In the genomic region with DNA sequence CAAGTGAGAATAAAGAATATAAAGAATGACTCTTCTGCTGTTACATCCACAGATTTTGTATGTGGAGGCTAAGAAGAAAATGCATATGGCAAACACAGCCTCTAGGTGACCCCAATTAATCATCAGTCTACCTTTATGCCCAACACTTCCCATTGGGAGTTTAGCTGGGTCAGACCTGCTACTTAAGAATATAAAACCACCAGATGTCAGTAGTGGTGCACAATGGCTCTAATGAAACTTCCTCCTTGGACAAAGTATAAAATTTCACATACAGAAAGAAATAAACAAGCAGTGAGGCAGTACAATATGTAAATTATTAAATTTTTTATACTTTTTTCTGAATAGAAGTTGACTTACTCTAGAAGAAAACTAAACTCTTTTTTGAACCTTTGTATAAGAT, we compare ENCODE assay signal across 14 cellular contexts.
A peak's percentile ranks its signal among the peaks of the same experiment; 100 is the strongest.
DNase-seq lines count a peak whose midpoint lies in the region; ATAC-seq, FAIRE-seq and TF ChIP-seq lines count a peak whose summit lies in the region.
"Had no signal": no experiment of that assay in that cellular context is flagged by ENCODE, and none has a peak within 500 bp of the region (broad histone marks: within the 10 kb centered on the region; RNA-seq: fewer than 3 reads in every experiment).

No MANE protein-coding gene starts in this region.

- H4K20me1 ChIP-seq in astrocyte (ENCODE audit: insufficient read depth, low read length): no peaks in the 10 kb centered on the region

- no peaks in the 10 kb centered on the region for H3K79me2 ChIP-seq in astrocyte (ENCODE audit: insufficient read depth, low read length)

- H3K27me3 Mint-ChIP-seq in astrocyte (ENCODE audit: low read depth, unreplicated experiment) (no peaks in the 10 kb centered on the region), endothelial cell (ENCODE audit: unreplicated experiment) (no peaks in the 10 kb centered on the region)
- H3K27me3 Mint-ChIP-seq: activated B cell treated with CpG ODN at 0.5 μM for 24 hours; activated naive CD8-positive, alpha-beta T cell treated with anti-CD3 and anti-CD28 coated beads, Interleukin-2, amount 50 U/mL, for 24 hours had no signal

- no peak overlapping the region for H2AFZ ChIP-seq in astrocyte (ENCODE audit: low read depth, low read length)

- peak; percentile 24 for TF ChIP-seq CTCF in astrocyte (IDR thresholded peaks at IDR 0.05; ENCODE audit: insufficient read depth, low read depth, low read length)
- TF ChIP-seq CTCF in lower lobe of right lung (IDR thresholded peaks at IDR 0.05): peak; percentile 26
- TF ChIP-seq CTCF in endothelial cell (IDR thresholded peaks at IDR 0.05; ENCODE audit: unreplicated experiment): no peak

- H3K27me3 ChIP-seq in astrocyte (ENCODE audit: insufficient read depth, low read length): no peaks in the 10 kb centered on the region
- no peaks in the 10 kb centered on the region for H3K27me3 ChIP-seq in lower lobe of right lung (ENCODE audit: low read depth)

- intact Hi-C loops in lower lobe of right lung (cut with DNase I): no loop called here

- H3K4me1 Mint-ChIP-seq in astrocyte (ENCODE audit: low read depth, unreplicated experiment) (no peaks in the 10 kb centered on the region), endothelial cell (ENCODE audit: unreplicated experiment) (no peaks in the 10 kb centered on the region)
- H3K4me1 Mint-ChIP-seq: activated B cell treated with CpG ODN at 0.5 μM for 24 hours; activated naive CD8-positive, alpha-beta T cell treated with anti-CD3 and anti-CD28 coated beads, Interleukin-2, amount 50 U/mL, for 24 hours; stimulated activated effector memory CD8-positive, alpha-beta T cell treated with anti-CD3 and anti-CD28 coated beads, Interleukin-12 subunit alpha, Interleukin-12 subunit beta, amount 100 ng/mL, for 72 hours had no signal

- H3K4me3 Mint-ChIP-seq in astrocyte (ENCODE audit: unreplicated experiment) (no peak overlapping the region), endothelial cell (ENCODE audit: unreplicated experiment) (no peak overlapping the region)
- H3K4me3 Mint-ChIP-seq: activated B cell treated with CpG ODN at 0.5 μM for 24 hours; activated naive CD8-positive, alpha-beta T cell treated with anti-CD3 and anti-CD28 coated beads, Interleukin-2, amount 50 U/mL, for 24 hours; stimulated activated effector memory CD8-positive, alpha-beta T cell treated with anti-CD3 and anti-CD28 coated beads, Interleukin-12 subunit alpha, Interleukin-12 subunit beta, amount 100 ng/mL, for 72 hours had no signal

- no peak overlapping the region for H3K4me2 ChIP-seq in astrocyte (ENCODE audit: low read length)

- H3K4me1 ChIP-seq in astrocyte (ENCODE audit: insufficient read depth, low read length): no peaks in the 10 kb centered on the region
- H3K4me1 ChIP-seq in lower lobe of right lung: no peaks in the 10 kb centered on the region

- H3K27ac Mint-ChIP-seq in astrocyte (ENCODE audit: unreplicated experiment): no peak overlapping the region
- no peak overlapping the region for H3K27ac Mint-ChIP-seq in endothelial cell (ENCODE audit: unreplicated experiment)
- H3K27ac Mint-ChIP-seq: activated B cell treated with CpG ODN at 0.5 μM for 24 hours; activated naive CD8-positive, alpha-beta T cell treated with anti-CD3 and anti-CD28 coated beads, Interleukin-2, amount 50 U/mL, for 24 hours; stimulated activated effector memory CD8-positive, alpha-beta T cell treated with anti-CD3 and anti-CD28 coated beads, Interleukin-12 subunit alpha, Interleukin-12 subunit beta, amount 100 ng/mL, for 72 hours had no signal

- H3K4me3 ChIP-seq in astrocyte (ENCODE audit: insufficient read depth, low read depth, low read length): no peak overlapping the region
- no peak overlapping the region for H3K4me3 ChIP-seq in lower lobe of right lung

- H3K27ac ChIP-seq in astrocyte (ENCODE audit: low read depth, low read length): no peak overlapping the region
- no peak overlapping the region for H3K27ac ChIP-seq in lower lobe of right lung

- no peak for FAIRE-seq in astrocyte (lab: Jason Lieb, UNC)

- DNase-seq in AG08395 (ENCODE audit: low spot score): peak; percentile 13
- peak; percentile 2 for DNase-seq in HK-2 (ENCODE audit: unreplicated experiment)
- peak; percentile 8 for DNase-seq in astrocyte (ENCODE audit: low read depth)
- DNase-seq in lower lobe of right lung: no peak
- DNase-seq in endothelial cell (ENCODE audit: low spot score): no peak
- no peak for DNase-seq in globus pallidus (ENCODE audit: low spot score)
- no peak for DNase-seq in NCI-H510A (lab: John Stamatoyannopoulos, UW)
- DNase-seq: activated B cell treated with CpG ODN at 0.5 μM for 24 hours; activated naive CD8-positive, alpha-beta T cell treated with anti-CD3 and anti-CD28 coated beads, Interleukin-2, amount 50 U/mL, for 24 hours; DMS153; NCI-H1930 had no signal

- H3K9me3 Mint-ChIP-seq in astrocyte (ENCODE audit: unreplicated experiment) (no peaks in the 10 kb centered on the region), endothelial cell (ENCODE audit: unreplicated experiment) (no peaks in the 10 kb centered on the region)

- ATAC-seq in lower lobe of right lung: no peak
- ATAC-seq in HG03432 (IDR thresholded peaks at IDR 0.05; ENCODE audit: unreplicated experiment): no peak
- ATAC-seq: activated naive CD8-positive, alpha-beta T cell treated with anti-CD3 and anti-CD28 coated beads, Interleukin-2, amount 50 U/mL, for 24 hours; sciatic nerve; stimulated activated effector memory CD8-positive, alpha-beta T cell treated with anti-CD3 and anti-CD28 coated beads, Interleukin-12 subunit alpha, Interleukin-12 subunit beta, amount 100 ng/mL, for 72 hours had no signal

- H3K36me3 ChIP-seq in astrocyte (ENCODE audit: insufficient read depth, low read length) (no peaks in the 10 kb centered on the region), lower lobe of right lung (no peaks in the 10 kb centered on the region)

- H3K36me3 Mint-ChIP-seq in astrocyte (ENCODE audit: low read depth, unreplicated experiment): no peaks in the 10 kb centered on the region
- no peaks in the 10 kb centered on the region for H3K36me3 Mint-ChIP-seq in endothelial cell (ENCODE audit: low read depth, unreplicated experiment)
- H3K36me3 Mint-ChIP-seq: stimulated activated effector memory CD8-positive, alpha-beta T cell treated with anti-CD3 and anti-CD28 coated beads, Interleukin-12 subunit alpha, Interleukin-12 subunit beta, amount 100 ng/mL, for 72 hours had no signal

- H3K9ac ChIP-seq in astrocyte (ENCODE audit: low read length): no peak overlapping the region

- no peaks in the 10 kb centered on the region for H3K9me3 ChIP-seq in astrocyte (ENCODE audit: insufficient read depth, low read depth, low read length)
- H3K9me3 ChIP-seq in lower lobe of right lung: no peaks in the 10 kb centered on the region

Comparison
In these comparisons a context has a peak if more than half of its experiments do, and no peak if none do; other contexts are left out.
1. DNase-seq: peak in AG08395 (single experiment), HK-2 (single experiment) and astrocyte (single experiment); none in lower lobe of right lung (single experiment), endothelial cell (single experiment), globus pallidus (single experiment) and NCI-H510A (single experiment).